In genomic region chr17:77354420-77354720, GRCh38 we compare ENCODE assay signal across 10 cellular contexts.
A peak's percentile ranks its signal among the peaks of the same experiment; 100 is the strongest.
DNase-seq lines count a peak whose midpoint lies in the region; ATAC-seq and TF ChIP-seq lines count a peak whose summit lies in the region.
"Had no signal": no experiment of that assay in that cellular context is flagged by ENCODE, and none has a peak within 500 bp of the region (broad histone marks: within the 10 kb centered on the region; RNA-seq: fewer than 3 reads in every experiment).

No MANE protein-coding gene starts in this region.

- H3K27ac ChIP-seq in breast epithelium (peak overlapping the region; percentile 52 to 85), mucosa of rectum (ENCODE audit: low read depth in 2 of 2, low read length in 2 of 2) (peak overlapping the region; percentile 64 to 65), testis (peak overlapping the region; percentile 61 to 76)

- no peak overlapping the region for H3K4me3 Mint-ChIP-seq in activated T-cell treated with anti-CD3 and anti-CD28 coated beads, Interleukin-2, amount 50 U/mL, for 24 hours
- H3K4me3 Mint-ChIP-seq in activated T-cell treated with anti-CD3 and anti-CD28 coated beads, Interleukin-2, amount 50 U/mL, for 4 hours = no peak overlapping the region
- no peak overlapping the region for H3K4me3 Mint-ChIP-seq in stimulated activated effector memory CD8-positive, alpha-beta T cell treated with anti-CD3 and anti-CD28 coated beads, Interleukin-12 subunit alpha, Interleukin-12 subunit beta, amount 100 ng/mL, for 72 hours
- H3K4me3 Mint-ChIP-seq: activated CD4-positive, alpha-beta memory T cell treated with anti-CD3 and anti-CD28 coated beads, Interleukin-2, amount 10 ng/mL, durations not matched to agents 7 days and 5 days had no signal

- H3K9ac ChIP-seq in mucosa of rectum (ENCODE audit: low read depth in 1 of 2, low read length in 2 of 2) = no peak overlapping the region

- H3K4me1 Mint-ChIP-seq in activated T-cell treated with anti-CD3 and anti-CD28 coated beads, Interleukin-2, amount 50 U/mL, for 24 hours (ENCODE audit: low read depth) = peaks cover 25% of the 10 kb centered on the region
- H3K4me1 Mint-ChIP-seq in activated T-cell treated with anti-CD3 and anti-CD28 coated beads, Interleukin-2, amount 50 U/mL, for 4 hours (ENCODE audit: low read depth) = peaks cover 24% of the 10 kb centered on the region
- H3K4me1 Mint-ChIP-seq in stimulated activated effector memory CD8-positive, alpha-beta T cell treated with anti-CD3 and anti-CD28 coated beads, Interleukin-12 subunit alpha, Interleukin-12 subunit beta, amount 100 ng/mL, for 72 hours = peaks cover 26% of the 10 kb centered on the region

- H3K27me3 Mint-ChIP-seq in activated T-cell treated with anti-CD3 and anti-CD28 coated beads, Interleukin-2, amount 50 U/mL, for 24 hours = no peaks in the 10 kb centered on the region
- H3K27me3 Mint-ChIP-seq in activated T-cell treated with anti-CD3 and anti-CD28 coated beads, Interleukin-2, amount 50 U/mL, for 4 hours (ENCODE audit: low read depth) = no peaks in the 10 kb centered on the region

- WGBS in testis, 2 donors = 64% methylated on average over 6 of the region's 6 CpGs; no CpG with 5 or more reads in 1 of the 2 donors

- no peak overlapping the region for H3K27ac Mint-ChIP-seq in activated T-cell treated with anti-CD3 and anti-CD28 coated beads, Interleukin-2, amount 50 U/mL, for 24 hours
- H3K27ac Mint-ChIP-seq in stimulated activated effector memory CD8-positive, alpha-beta T cell treated with anti-CD3 and anti-CD28 coated beads, Interleukin-12 subunit alpha, Interleukin-12 subunit beta, amount 100 ng/mL, for 72 hours = no peak overlapping the region
- H3K27ac Mint-ChIP-seq: activated CD4-positive, alpha-beta memory T cell treated with anti-CD3 and anti-CD28 coated beads, Interleukin-2, amount 10 ng/mL, durations not matched to agents 7 days and 5 days; activated naive CD4-positive, alpha-beta T cell treated with anti-CD3 and anti-CD28 coated beads, Interleukin-2, amount 50 U/mL, for 72 hours had no signal

- peak; percentile 22 for DNase-seq in activated T-cell treated with anti-CD3 and anti-CD28 coated beads, Interleukin-2, amount 50 U/mL, for 24 hours
- DNase-seq in activated T-cell treated with anti-CD3 and anti-CD28 coated beads, Interleukin-2, amount 50 U/mL, for 4 hours = no peak
- DNase-seq in breast epithelium (ENCODE audit: low spot score in 2 of 2) (no peak), testis (no peak), NCI-H2081 (lab: John Stamatoyannopoulos, UW) (no peak)
- DNase-seq in stimulated activated effector memory CD8-positive, alpha-beta T cell treated with anti-CD3 and anti-CD28 coated beads, Interleukin-12 subunit alpha, Interleukin-12 subunit beta, amount 100 ng/mL, for 72 hours (ENCODE audit: low spot score in 2 of 2) = no peak
- DNase-seq: activated CD4-positive, alpha-beta memory T cell treated with anti-CD3 and anti-CD28 coated beads, Interleukin-2, amount 10 ng/mL, durations not matched to agents 7 days and 5 days had no signal

- no peaks in the 10 kb centered on the region for H3K27me3 ChIP-seq in breast epithelium
- H3K27me3 ChIP-seq in mucosa of rectum (ENCODE audit: control insufficient read depth in 2 of 2, insufficient read depth in 2 of 2, low read length in 2 of 2) = no peaks in the 10 kb centered on the region
- H3K27me3 ChIP-seq in testis = no peaks in the 10 kb centered on the region

- no peaks in the 10 kb centered on the region for H3K36me3 ChIP-seq in breast epithelium
- H3K36me3 ChIP-seq in mucosa of rectum (ENCODE audit: control insufficient read depth in 2 of 2, insufficient read depth in 2 of 2, low read length in 2 of 2) = no peaks in the 10 kb centered on the region
- no peaks in the 10 kb centered on the region for H3K36me3 ChIP-seq in testis (ENCODE audit: low read depth, missing control alignments)

- H3K4me1 ChIP-seq in breast epithelium (peaks cover 0 to 5% of the 10 kb centered on the region in 2 donors), mucosa of rectum (ENCODE audit: control insufficient read depth in 2 of 2, insufficient read depth in 2 of 2, low read length in 2 of 2) (peaks cover 20 to 33% of the 10 kb centered on the region in 2 donors), testis (peaks cover 52% of the 10 kb centered on the region)

- intact Hi-C loops in breast epithelium (cut with DNase I; ENCODE audit: low total_unique reads) (no loop called here), testis (cut with DNase I; ENCODE audit: low total_unique reads) (no loop called here)

- H3K9me3 Mint-ChIP-seq in activated T-cell treated with anti-CD3 and anti-CD28 coated beads, Interleukin-2, amount 50 U/mL, for 24 hours = no peaks in the 10 kb centered on the region
- H3K9me3 Mint-ChIP-seq in activated T-cell treated with anti-CD3 and anti-CD28 coated beads, Interleukin-2, amount 50 U/mL, for 4 hours = no peaks in the 10 kb centered on the region
- no peaks in the 10 kb centered on the region for H3K9me3 Mint-ChIP-seq in stimulated activated effector memory CD8-positive, alpha-beta T cell treated with anti-CD3 and anti-CD28 coated beads, Interleukin-12 subunit alpha, Interleukin-12 subunit beta, amount 100 ng/mL, for 72 hours
- H3K9me3 Mint-ChIP-seq: activated CD4-positive, alpha-beta memory T cell treated with anti-CD3 and anti-CD28 coated beads, Interleukin-2, amount 10 ng/mL, durations not matched to agents 7 days and 5 days; activated naive CD4-positive, alpha-beta T cell treated with anti-CD3 and anti-CD28 coated beads, Interleukin-2, amount 50 U/mL, for 72 hours had no signal

- ATAC-seq in activated T-cell treated with anti-CD3 and anti-CD28 coated beads, Interleukin-2, amount 50 U/mL, for 4 hours = no peak
- no peak for ATAC-seq in stimulated activated effector memory CD8-positive, alpha-beta T cell treated with anti-CD3 and anti-CD28 coated beads, Interleukin-12 subunit alpha, Interleukin-12 subunit beta, amount 100 ng/mL, for 72 hours
- ATAC-seq in GM18498 (IDR thresholded peaks at IDR 0.05; ENCODE audit: unreplicated experiment) = no peak
- ATAC-seq: activated naive CD4-positive, alpha-beta T cell treated with anti-CD3 and anti-CD28 coated beads, Interleukin-2, amount 50 U/mL, for 72 hours had no signal

- H3K4me3 ChIP-seq in breast epithelium = no peak overlapping the region
- no peak overlapping the region for H3K4me3 ChIP-seq in mucosa of rectum (ENCODE audit: low read length in 2 of 2)
- no peak overlapping the region for H3K4me3 ChIP-seq in testis

- H3K9me3 ChIP-seq in breast epithelium (no peaks in the 10 kb centered on the region), mucosa of rectum (ENCODE audit: control insufficient read depth in 2 of 2, low read length in 2 of 2) (no peaks in the 10 kb centered on the region), testis (no peaks in the 10 kb centered on the region)

- H3K36me3 Mint-ChIP-seq in activated T-cell treated with anti-CD3 and anti-CD28 coated beads, Interleukin-2, amount 50 U/mL, for 24 hours (ENCODE audit: low read depth) = no peaks in the 10 kb centered on the region
- H3K36me3 Mint-ChIP-seq in activated T-cell treated with anti-CD3 and anti-CD28 coated beads, Interleukin-2, amount 50 U/mL, for 4 hours (ENCODE audit: insufficient read depth) = no peaks in the 10 kb centered on the region
- H3K36me3 Mint-ChIP-seq in stimulated activated effector memory CD8-positive, alpha-beta T cell treated with anti-CD3 and anti-CD28 coated beads, Interleukin-12 subunit alpha, Interleukin-12 subunit beta, amount 100 ng/mL, for 72 hours = peaks cover 33% of the 10 kb centered on the region
- H3K36me3 Mint-ChIP-seq: activated naive CD4-positive, alpha-beta T cell treated with anti-CD3 and anti-CD28 coated beads, Interleukin-2, amount 50 U/mL, for 72 hours had no signal

- TF ChIP-seq CTCF in breast epithelium (IDR thresholded peaks at IDR 0.05) (no peak), testis (IDR thresholded peaks at IDR 0.05) (no peak)

- TF ChIP-seq POLR2A in breast epithelium (IDR thresholded peaks at IDR 0.05) (no peak), testis (IDR thresholded peaks at IDR 0.05) (no peak)
